11 cellular contexts compared by ENCODE assay signal in genomic region chr3:120198305-120198878, GRCh38.
DNase-seq lines count a peak whose midpoint lies in the region; ATAC-seq, FAIRE-seq and TF ChIP-seq lines count a peak whose summit lies in the region.
"Had no signal": no experiment of that assay in that cellular context is flagged by ENCODE, and none has a peak within 500 bp of the region (broad histone marks: within the 10 kb centered on the region; RNA-seq: fewer than 3 reads in every experiment).

No MANE protein-coding gene starts in this region.

- H3K27ac ChIP-seq in pancreas, result no peak overlapping the region
- H3K27ac ChIP-seq: BLaER1 treated with 17β-estradiol and CSF1 and Interleukin-3, amounts not matched to agents 10 nM and 100 nM; colonic mucosa had no signal

- no peaks in the 10 kb centered on the region for H3K4me1 Mint-ChIP-seq in activated T-helper 17 cell treated with anti-CD3 and anti-CD28 coated beads, Interleukin-2, amount 50 U/mL, for 72 hours
- H3K4me1 Mint-ChIP-seq: IgD-negative memory B cell had no signal

- H3K4me3 Mint-ChIP-seq in activated T-helper 17 cell treated with anti-CD3 and anti-CD28 coated beads, Interleukin-2, amount 50 U/mL, for 72 hours, result no peak overlapping the region
- H3K4me3 Mint-ChIP-seq: IgD-negative memory B cell had no signal

- DNase-seq in NCI-H510A treated with DMSO at 0.1 percent for 48 hours (lab: John Stamatoyannopoulos, UW), result peak; percentile 8
- DNase-seq in NCI-H510A (lab: John Stamatoyannopoulos, UW), result no peak
- peak; percentile 65 for DNase-seq in NCI-H1105 treated with DMSO at 0.1 percent for 48 hours (lab: John Stamatoyannopoulos, UW)
- peak; percentile 58 to 64 for DNase-seq in cardiac fibroblast (ENCODE audit: low read depth in 2 of 2)
- DNase-seq in pancreas, result no peak
- DNase-seq: colonic mucosa had no signal

- H3K36me3 Mint-ChIP-seq in activated T-helper 17 cell treated with anti-CD3 and anti-CD28 coated beads, Interleukin-2, amount 50 U/mL, for 72 hours (ENCODE audit: low read depth), result no peaks in the 10 kb centered on the region
- H3K36me3 Mint-ChIP-seq: IgD-negative memory B cell had no signal

- H3K27me3 Mint-ChIP-seq in activated T-helper 17 cell treated with anti-CD3 and anti-CD28 coated beads, Interleukin-2, amount 50 U/mL, for 72 hours, result no peaks in the 10 kb centered on the region
- H3K27me3 Mint-ChIP-seq: IgD-negative memory B cell had no signal

- TF ChIP-seq CTCF in cardiac fibroblast (IDR thresholded peaks at IDR 0.05; ENCODE audit: low read depth, low read length), result peak; percentile 22
- TF ChIP-seq CTCF in pancreas (IDR thresholded peaks at IDR 0.05), result no peak

- 56 to 60% methylated on average over 3 of the region's 3 CpGs for WGBS in pancreas, 2 donors

- no peak overlapping the region for H3K27ac Mint-ChIP-seq in activated T-helper 17 cell treated with anti-CD3 and anti-CD28 coated beads, Interleukin-2, amount 50 U/mL, for 72 hours
- H3K27ac Mint-ChIP-seq: IgD-negative memory B cell had no signal

- H3K4me3 ChIP-seq in cardiac fibroblast (replicated peaks in 1 of 2; ENCODE audit: low read depth in 2 of 2, low read length in 2 of 2) (no peak overlapping the region), pancreas (no peak overlapping the region)
- H3K4me3 ChIP-seq: BLaER1 treated with 17β-estradiol and CSF1 and Interleukin-3, amounts not matched to agents 10 nM and 100 nM; colonic mucosa had no signal

- FAIRE-seq in pancreas (lab: Jason Lieb, UNC), result no peak

- H3K27me3 ChIP-seq in pancreas, result no peaks in the 10 kb centered on the region
- H3K27me3 ChIP-seq: BLaER1 treated with 17β-estradiol and CSF1 and Interleukin-3, amounts not matched to agents 10 nM and 100 nM; colonic mucosa had no signal

- peak in 3 of 4 donors; percentile 29 to 62 (median 45) for ATAC-seq in pancreas
- ATAC-seq in activated T-helper 17 cell treated with anti-CD3 and anti-CD28 coated beads, Interleukin-2, amount 50 U/mL, for 72 hours (replicated peaks), result no peak
- ATAC-seq in GM18867 (IDR thresholded peaks at IDR 0.05; ENCODE audit: unreplicated experiment), result no peak
- no peak for ATAC-seq in GM21423 (IDR thresholded peaks at IDR 0.05; ENCODE audit: unreplicated experiment)

- intact Hi-C loops in pancreas (cut with DNase I), result no loop called here

- peaks cover 0 to 11% (median 0%) of the 10 kb centered on the region in 3 donors for H3K4me1 ChIP-seq in pancreas
- H3K4me1 ChIP-seq: colonic mucosa had no signal

- no peaks in the 10 kb centered on the region for H3K9me3 ChIP-seq in pancreas
- H3K9me3 ChIP-seq: BLaER1 treated with 17β-estradiol and CSF1 and Interleukin-3, amounts not matched to agents 10 nM and 100 nM; colonic mucosa had no signal

- no peaks in the 10 kb centered on the region for H3K36me3 ChIP-seq in pancreas
- H3K36me3 ChIP-seq: BLaER1 treated with 17β-estradiol and CSF1 and Interleukin-3, amounts not matched to agents 10 nM and 100 nM; colonic mucosa had no signal

- H3K9me3 Mint-ChIP-seq in activated T-helper 17 cell treated with anti-CD3 and anti-CD28 coated beads, Interleukin-2, amount 50 U/mL, for 72 hours, result no peaks in the 10 kb centered on the region
- H3K9me3 Mint-ChIP-seq: IgD-negative memory B cell had no signal

Comparison
In these comparisons a context has a peak if more than half of its experiments do, and no peak if none do; other contexts are left out.
1. DNase-seq: peak in NCI-H510A treated with DMSO at 0.1 percent for 48 hours (single experiment), NCI-H1105 treated with DMSO at 0.1 percent for 48 hours (single experiment) and cardiac fibroblast (2 of 2); none in NCI-H510A (single experiment) and pancreas (0 of 6).
2. ATAC-seq: peak in pancreas (3 of 4); none in activated T-helper 17 cell treated with anti-CD3 and anti-CD28 coated beads, Interleukin-2, amount 50 U/mL, for 72 hours (single experiment), GM18867 (single experiment) and GM21423 (single experiment).